Comparison of ENCODE assay signal across 11 cellular contexts in genomic region chr15:89656116-89656815, GRCh38. TPM values are rescaled to one million over a fixed set of nuclear protein-coding genes. Genes with fewer than 3 reads are reported as not detected.
DNase-seq lines count a peak whose midpoint lies in the region; ATAC-seq and TF ChIP-seq lines count a peak whose summit lies in the region.
"Had no signal": no experiment of that assay in that cellular context is flagged by ENCODE, and none has a peak within 500 bp of the region (broad histone marks: within the 10 kb centered on the region; RNA-seq: fewer than 3 reads in every experiment).

No MANE protein-coding gene starts in this region.

- TF ChIP-seq CTCF in AG10803 (conservative IDR thresholded peaks at IDR 0.05; ENCODE audit: low read length) = no peak
- no peak for TF ChIP-seq CTCF in GM23338 (conservative IDR thresholded peaks at IDR 0.05; ENCODE audit: low read depth in 2 of 2)
- TF ChIP-seq CTCF in VCaP (conservative IDR thresholded peaks at IDR 0.05) = no peak

- H3K27me3 Mint-ChIP-seq in GM23338 (ENCODE audit: insufficient read depth, low read depth, poor library complexity) = peaks cover 5% of the 10 kb centered on the region

- H3K27me3 ChIP-seq in GM23338 (ENCODE audit: insufficient read depth) (no peaks in the 10 kb centered on the region), aorta (ENCODE audit: control insufficient read depth in 1 of 2, insufficient read depth in 2 of 2, low read length in 1 of 2) (no peaks in the 10 kb centered on the region)

- H3K9me2 ChIP-seq in GM23338 (ENCODE audit: insufficient read depth) = no peaks in the 10 kb centered on the region

- no peaks in the 10 kb centered on the region; the same call in 2 of the 3 replicates for H3K9me3 Mint-ChIP-seq in GM23338

- DNase-seq in AG10803 (ENCODE audit: low read depth) (peak; percentile 28), GM23338 (ENCODE audit: low spot score) (no peak), kidney tubule cell (ENCODE audit: low spot score) (peak; percentile 66), aorta (no peak), inferior parietal cortex (ENCODE audit: extremely low spot score) (no peak), NCI-H2081 treated with DMSO at 0.1 percent for 48 hours (lab: John Stamatoyannopoulos, UW) (no peak)
- no peak for DNase-seq in activated CD4-positive, CD25-positive, alpha-beta regulatory T cell (lab: John Stamatoyannopoulos, UW)
- DNase-seq: dermis blood vessel endothelial cell, DMS 273 treated with DMSO at 0.1 percent for 48 hours, heart right ventricle had no signal

- 78 to 80% methylated on average over 7 of the region's 7 CpGs for WGBS in aorta, 2 donors

- no peaks in the 10 kb centered on the region for H3K9me3 ChIP-seq in aorta (ENCODE audit: control insufficient read depth, low read length)
- H3K9me3 ChIP-seq: heart right ventricle had no signal

- H3K4me1 ChIP-seq in GM23338 (ENCODE audit: insufficient read depth) (peaks cover 5% of the 10 kb centered on the region; the same call in 1 of the 2 replicates), aorta (ENCODE audit: control insufficient read depth in 1 of 2, insufficient read depth in 2 of 2, low read length in 2 of 2) (no peaks in the 10 kb centered on the region)

- H3K36me3 Mint-ChIP-seq in GM23338 (ENCODE audit: low read depth) = peaks cover 12% of the 10 kb centered on the region

- H3K4me2 ChIP-seq in GM23338 = peak overlapping the region; percentile 95

- H3K4me1 Mint-ChIP-seq in GM23338 = peaks cover 10% of the 10 kb centered on the region

- peak overlapping the region; percentile 92 for H3K4me3 Mint-ChIP-seq in GM23338

- no peaks in the 10 kb centered on the region for H3K36me3 ChIP-seq in GM23338 (ENCODE audit: insufficient read depth)
- H3K36me3 ChIP-seq in aorta (ENCODE audit: control insufficient read depth in 1 of 2, insufficient read depth in 2 of 2, low read length in 1 of 2) = no peaks in the 10 kb centered on the region
- H3K36me3 ChIP-seq: heart right ventricle had no signal

- no peak overlapping the region for H3K27ac ChIP-seq in GM23338 (ENCODE audit: low read depth)
- H3K27ac ChIP-seq in VCaP = peak overlapping the region; percentile 82
- H3K27ac ChIP-seq in aorta (ENCODE audit: low read depth in 1 of 2, low read length in 2 of 2) = no peak overlapping the region

- no peaks in the 10 kb centered on the region; the same call in 1 of the 2 replicates for H4K20me1 ChIP-seq in GM23338 (replicated peaks; ENCODE audit: insufficient read depth)

- H3K27ac Mint-ChIP-seq in GM23338 = no peak overlapping the region

- H3K4me3 ChIP-seq in AG10803 (ENCODE audit: low read length) (no peak overlapping the region), GM23338 (peak overlapping the region; percentile 91), aorta (ENCODE audit: low read length in 2 of 2) (no peak overlapping the region)

- no peak for ATAC-seq in GM23338
- ATAC-seq in aorta (ENCODE audit: low FRiP score) = no peak

- H3K79me2 ChIP-seq in GM23338 (replicated peaks; ENCODE audit: insufficient read depth) = peaks cover 16% of the 10 kb centered on the region

- H2AFZ ChIP-seq in GM23338 = peak overlapping the region; percentile 100

- intact Hi-C loops in aorta (cut with DNase I) = no loop called here

- no peaks in the 10 kb centered on the region for H3F3A ChIP-seq in GM23338 (replicated peaks; ENCODE audit: low read depth)

TF ChIP-seq in GM23338, 12 proteins besides CTCF, POLR2A, EP300 and RAD21 (continues in another document):
- TF ChIP-seq EZH2 (IDR thresholded peaks at IDR 0.05; ENCODE audit: low read depth, unreplicated experiment) (no peak), NANOG (IDR thresholded peaks at IDR 0.05; ENCODE audit: borderline replicate concordance) (no peak), STAT1 (IDR thresholded peaks at IDR 0.05; ENCODE audit: unreplicated experiment) (no peak), ZNF462 (CRISPR knock-in tag; IDR thresholded peaks at IDR 0.05) (no peak), POLR2AphosphoS5 (IDR thresholded peaks at IDR 0.05; ENCODE audit: low read depth) (no peak), EZH2phosphoT487 (IDR thresholded peaks at IDR 0.05; ENCODE audit: unreplicated experiment) (no peak), ZNF331 (CRISPR knock-in tag; IDR thresholded peaks at IDR 0.05; ENCODE audit: low read depth) (no peak), CREB1 (CRISPR knock-in tag; IDR thresholded peaks at IDR 0.05; ENCODE audit: low read depth) (no peak)

RNA-seq across cellular contexts. Expression of gene KIF7, which starts 1.0 kb away (rescaled TPM):
- total RNA-seq in GM23338 (2014; rRNA removed; shearing (Covaris generic)) = 13.4 and 20.1 TPM in 2 replicates
- polyA plus RNA-seq in GM23338 (2016; fragmentation: Nextera tagmentation; extraction: Ambion mirVana) (4.3 and 4.6 TPM in 2 replicates), aorta (10 to 100 TPM in 1 of 2 donors, 1 to 10 TPM in 1; 3.1 to 16.0 TPM)
- total RNA-seq in aorta = 10 to 100 TPM; 16.5 to 17.5 TPM

RNA-seq across cellular contexts. Expression of gene PLIN1, which starts 22.9 kb away (rescaled TPM):
- total RNA-seq in GM23338 (2014; rRNA removed; shearing (Covaris generic)) = 0.50 and 0.90 TPM in 2 replicates
- polyA plus RNA-seq in GM23338 (2016; fragmentation: Nextera tagmentation; extraction: Ambion mirVana) (0.21 and 0.45 TPM in 2 replicates), aorta (1 to 10 TPM in 1 of 2 donors, under 1 TPM in 1; 0.38 to 2.3 TPM)
- total RNA-seq in aorta = 1 to 10 TPM; 3.0 to 4.1 TPM

RNA-seq across cellular contexts. Expression of gene PEX11A, which starts 34.3 kb away (rescaled TPM):
- 4.5 and 4.8 TPM in 2 replicates for total RNA-seq in GM23338 (2014; rRNA removed; shearing (Covaris generic))
- polyA plus RNA-seq in GM23338 (2016; fragmentation: Nextera tagmentation; extraction: Ambion mirVana) (2.1 and 3.9 TPM in 2 replicates), aorta (10 to 100 TPM; 10.4 to 13.3 TPM)
- total RNA-seq in aorta = 1 to 10 TPM; 7.7 to 9.1 TPM

RNA-seq across cellular contexts. Expression of gene WDR93, which starts 34.3 kb away (rescaled TPM):
- total RNA-seq in GM23338 (2014; rRNA removed; shearing (Covaris generic)) = 0.14 TPM in 1 of 2 replicates, not detected in the other
- polyA plus RNA-seq in GM23338 (2016; fragmentation: Nextera tagmentation; extraction: Ambion mirVana) (not detected in 2 replicates), aorta (under 1 TPM in 1 of 2 donors, not detected in 1; 0.84 TPM)
- not detected for total RNA-seq in aorta
- total RNA-seq: dermis blood vessel endothelial cell had no signal

Comparison
In these comparisons a context has a peak if more than half of its experiments do, and no peak if none do; other contexts are left out.
1. DNase-seq: peak in AG10803 (single experiment) and kidney tubule cell (single experiment); none in GM23338 (single experiment), activated CD4-positive, CD25-positive, alpha-beta regulatory T cell (0 of 4), aorta (0 of 2), inferior parietal cortex (single experiment) and NCI-H2081 treated with DMSO at 0.1 percent for 48 hours (single experiment).